14 cellular contexts compared by ENCODE assay signal in genomic region chr1:201307760-201308499, GRCh38. TPM values are rescaled to one million over a fixed set of nuclear protein-coding genes. Genes with fewer than 3 reads are reported as not detected.
DNase-seq lines count a peak whose midpoint lies in the region; ATAC-seq, FAIRE-seq and TF ChIP-seq lines count a peak whose summit lies in the region.
"Had no signal": no experiment of that assay in that cellular context is flagged by ENCODE, and none has a peak within 500 bp of the region (broad histone marks: within the 10 kb centered on the region; RNA-seq: fewer than 3 reads in every experiment).

No MANE protein-coding gene starts in this region.

- peak overlapping the region; percentile 28 for H3K18ac ChIP-seq in trophoblast cell (ENCODE audit: low read length)

- WGBS in trophoblast cell (ENCODE audit: extremely low coverage, insufficient coverage, insufficient read length), result no CpG with 5 or more reads among the region's 11 CpGs

- H3K27ac Mint-ChIP-seq in activated naive CD8-positive, alpha-beta T cell treated with anti-CD3 and anti-CD28 coated beads, Interleukin-2, amount 50 U/mL, for 24 hours, result no peak overlapping the region
- H3K27ac Mint-ChIP-seq: activated CD8-positive, alpha-beta memory T cell treated with anti-CD3 and anti-CD28 coated beads, Interleukin-2, amount 10 ng/mL, durations not matched to agents 7 days and 5 days; CD4-positive, CD25-positive, alpha-beta regulatory T cell had no signal

- peak overlapping the region; percentile 90 for H4K91ac ChIP-seq in trophoblast cell (ENCODE audit: low read depth, low read length)

- no peaks in the 10 kb centered on the region for H3K9me3 Mint-ChIP-seq in activated naive CD8-positive, alpha-beta T cell treated with anti-CD3 and anti-CD28 coated beads, Interleukin-2, amount 50 U/mL, for 24 hours
- H3K9me3 Mint-ChIP-seq: CD4-positive, CD25-positive, alpha-beta regulatory T cell had no signal

- peak overlapping the region; percentile 73 for H2BK120ac ChIP-seq in trophoblast cell (ENCODE audit: insufficient read depth, low read length, poor library complexity)

- no peak for ATAC-seq in activated naive CD8-positive, alpha-beta T cell treated with anti-CD3 and anti-CD28 coated beads, Interleukin-2, amount 50 U/mL, for 24 hours
- no peak for ATAC-seq in GM18519 (IDR thresholded peaks at IDR 0.05; ENCODE audit: low FRiP score, unreplicated experiment)
- ATAC-seq: activated CD8-positive, alpha-beta memory T cell treated with anti-CD3 and anti-CD28 coated beads, Interleukin-2, amount 10 ng/mL, durations not matched to agents 7 days and 5 days had no signal

- peak overlapping the region; percentile 22 for H3K14ac ChIP-seq in trophoblast cell (ENCODE audit: low read length)

- no peak overlapping the region for H3K4me3 ChIP-seq in bronchial epithelial cell (ENCODE audit: low read depth, low read length)
- no peak overlapping the region for H3K4me3 ChIP-seq in trophoblast cell (ENCODE audit: low read depth, low read length)
- H3K4me3 ChIP-seq: adrenal gland, right atrium auricular region, tibial artery had no signal

- peaks cover 4% of the 10 kb centered on the region for H3K4me1 Mint-ChIP-seq in activated naive CD8-positive, alpha-beta T cell treated with anti-CD3 and anti-CD28 coated beads, Interleukin-2, amount 50 U/mL, for 24 hours

- no peak overlapping the region for H3K4me3 Mint-ChIP-seq in activated naive CD8-positive, alpha-beta T cell treated with anti-CD3 and anti-CD28 coated beads, Interleukin-2, amount 50 U/mL, for 24 hours
- H3K4me3 Mint-ChIP-seq: activated CD8-positive, alpha-beta memory T cell treated with anti-CD3 and anti-CD28 coated beads, Interleukin-2, amount 10 ng/mL, durations not matched to agents 7 days and 5 days; CD4-positive, CD25-positive, alpha-beta regulatory T cell had no signal

- H2BK12ac ChIP-seq in trophoblast cell (ENCODE audit: low read length), result peak overlapping the region; percentile 63

- H3K23ac ChIP-seq in trophoblast cell (ENCODE audit: low read length), result no peak overlapping the region

- H2AK5ac ChIP-seq in trophoblast cell (ENCODE audit: low read length), result peak overlapping the region; percentile 9

- H3K79me1 ChIP-seq in trophoblast cell (ENCODE audit: low read length), result peaks cover 18% of the 10 kb centered on the region

- peak overlapping the region; percentile 2 for H4K8ac ChIP-seq in trophoblast cell (ENCODE audit: low read depth, low read length)

- FAIRE-seq in bronchial epithelial cell (lab: Jason Lieb, UNC), result peak; percentile 97

- no peaks in the 10 kb centered on the region for H3K36me3 Mint-ChIP-seq in activated naive CD8-positive, alpha-beta T cell treated with anti-CD3 and anti-CD28 coated beads, Interleukin-2, amount 50 U/mL, for 24 hours (ENCODE audit: low read depth)
- H3K36me3 Mint-ChIP-seq: activated CD8-positive, alpha-beta memory T cell treated with anti-CD3 and anti-CD28 coated beads, Interleukin-2, amount 10 ng/mL, durations not matched to agents 7 days and 5 days; CD4-positive, CD25-positive, alpha-beta regulatory T cell had no signal

- H2BK5ac ChIP-seq in trophoblast cell (ENCODE audit: low read depth, low read length, poor library complexity), result peak overlapping the region; percentile 3

- H3K27ac ChIP-seq in trophoblast cell (ENCODE audit: low read depth, low read length), result no peak overlapping the region
- H3K27ac ChIP-seq: tibial artery had no signal

- H4K12ac ChIP-seq in trophoblast cell (ENCODE audit: low read depth, low read length), result no peak overlapping the region

- no peaks in the 10 kb centered on the region for H3K79me2 ChIP-seq in trophoblast cell (ENCODE audit: control insufficient read depth, insufficient read depth, low read length, poor library complexity)

- DNase-seq in COLO668 (lab: John Stamatoyannopoulos, UW; ENCODE audit: unreplicated experiment) (peak; percentile 81), NCI-H1048 (lab: John Stamatoyannopoulos, UW) (peak; percentile 20), bronchial epithelial cell (ENCODE audit: low read depth) (peak; percentile 80), trophoblast cell (peak; percentile 79 to 83), NOMO-1 (lab: John Stamatoyannopoulos, UW; ENCODE audit: unreplicated experiment in 2 of 2) (no peak)
- no peak for DNase-seq in activated naive CD8-positive, alpha-beta T cell treated with anti-CD3 and anti-CD28 coated beads, Interleukin-2, amount 50 U/mL, for 24 hours
- DNase-seq in effector CD4-positive, alpha-beta T cell, result no peak
- DNase-seq: activated CD8-positive, alpha-beta memory T cell treated with anti-CD3 and anti-CD28 coated beads, Interleukin-2, amount 10 ng/mL, durations not matched to agents 7 days and 5 days; adrenal gland; CD4-positive, CD25-positive, alpha-beta regulatory T cell; midbrain had no signal

- H3K36me3 ChIP-seq in bronchial epithelial cell (ENCODE audit: control insufficient read depth, insufficient read depth, low read length) (peaks cover 29% of the 10 kb centered on the region), trophoblast cell (ENCODE audit: control insufficient read depth in 1 of 2, insufficient read depth in 2 of 2, low read length in 2 of 2) (no peaks in the 10 kb centered on the region)
- H3K36me3 ChIP-seq: adrenal gland, right atrium auricular region, tibial artery had no signal

- H3K9me3 ChIP-seq in trophoblast cell (ENCODE audit: insufficient read depth, low read depth, low read length), result peaks cover 1% of the 10 kb centered on the region
- H3K9me3 ChIP-seq: adrenal gland, right atrium auricular region, tibial artery had no signal

- H3K27me3 ChIP-seq in bronchial epithelial cell (ENCODE audit: control insufficient read depth, insufficient read depth, low read length), result no peaks in the 10 kb centered on the region
- no peaks in the 10 kb centered on the region for H3K27me3 ChIP-seq in trophoblast cell (ENCODE audit: insufficient read depth, low read length)
- H3K27me3 ChIP-seq: right atrium auricular region had no signal

- H3K27me3 Mint-ChIP-seq in activated naive CD8-positive, alpha-beta T cell treated with anti-CD3 and anti-CD28 coated beads, Interleukin-2, amount 50 U/mL, for 24 hours, result peaks cover 17% of the 10 kb centered on the region

- no peak for TF ChIP-seq CTCF in bronchial epithelial cell (IDR thresholded peaks at IDR 0.05; ENCODE audit: insufficient read depth, low read length, severe bottlenecking)

- no peak overlapping the region for H3K9ac ChIP-seq in trophoblast cell (ENCODE audit: low read length)

- H3K4me2 ChIP-seq in trophoblast cell (ENCODE audit: low read length), result no peak overlapping the region

- peak overlapping the region; percentile 2 for H2AFZ ChIP-seq in trophoblast cell (ENCODE audit: insufficient read depth, low read length, poor library complexity)

- H3K4me1 ChIP-seq in trophoblast cell (ENCODE audit: control insufficient read depth in 1 of 2, insufficient read depth in 2 of 2, low read length in 2 of 2), result peaks cover 29 to 35% of the 10 kb centered on the region in 2 experiments
- H3K4me1 ChIP-seq: adrenal gland had no signal

- H3K4ac ChIP-seq in trophoblast cell (ENCODE audit: low read depth, low read length), result no peak overlapping the region

RNA-seq across cellular contexts. Expression of gene PKP1, which starts 24.6 kb away (rescaled TPM):
- total RNA-seq in bronchial epithelial cell, result 117 and 337 TPM in 2 replicates
- 0.14 and 0.18 TPM in 2 replicates for polyA plus RNA-seq in trophoblast cell (2013)
- total RNA-seq: activated CD8-positive, alpha-beta memory T cell treated with anti-CD3 and anti-CD28 coated beads, Interleukin-2, amount 10 ng/mL, durations not matched to agents 7 days and 5 days; CD4-positive, CD25-positive, alpha-beta regulatory T cell had no signal
- polyA plus RNA-seq: CD4-positive, CD25-positive, alpha-beta regulatory T cell had no signal

Comparison
In these comparisons a context has a peak if more than half of its experiments do, and no peak if none do; other contexts are left out.
1. DNase-seq: peak in COLO668 (single experiment), NCI-H1048 (single experiment), bronchial epithelial cell (single experiment) and trophoblast cell (2 of 2); none in activated naive CD8-positive, alpha-beta T cell treated with anti-CD3 and anti-CD28 coated beads, Interleukin-2, amount 50 U/mL, for 24 hours (single experiment), effector CD4-positive, alpha-beta T cell (single experiment) and NOMO-1 (0 of 2).